23 cellular contexts compared by ENCODE assay signal in genomic region chr12:132508860-132509732, GRCh38. TPM values are rescaled to one million over a fixed set of nuclear protein-coding genes. Genes with fewer than 3 reads are reported as not detected.
A peak's percentile ranks its signal among the peaks of the same experiment; 100 is the strongest.
DNase-seq lines count a peak whose midpoint lies in the region; ATAC-seq, FAIRE-seq and TF ChIP-seq lines count a peak whose summit lies in the region.
"Had no signal": no experiment of that assay in that cellular context is flagged by ENCODE, and none has a peak within 500 bp of the region (broad histone marks: within the 10 kb centered on the region; RNA-seq: fewer than 3 reads in every experiment).

No MANE protein-coding gene starts in this region.

- peaks cover 13% of the 10 kb centered on the region for H3K4me1 ChIP-seq in HEK293 (ENCODE audit: control insufficient read depth, insufficient read depth, low read length)

- peak; percentile 69 for FAIRE-seq in urothelium cell line (lab: Jason Lieb, UNC)
- FAIRE-seq: A204.1, GM12878 had no signal

- H3K27me3 Mint-ChIP-seq in CD4-positive, alpha-beta T cell, result no peaks in the 10 kb centered on the region
- H3K27me3 Mint-ChIP-seq: CD4-positive, CD25-positive, alpha-beta regulatory T cell had no signal

- no peak for TF ChIP-seq CTCF in HEK293 (tag by site-specific recombination; IDR thresholded peaks at IDR 0.05)
- TF ChIP-seq CTCF in CD4-positive, alpha-beta T cell (IDR thresholded peaks at IDR 0.05), result no peak

- ATAC-seq in CD4-positive, alpha-beta T cell (ENCODE audit: poor library complexity), result no peak
- ATAC-seq: GM12878, GM23338, HCT116 had no signal

- H3K4me1 Mint-ChIP-seq in CD4-positive, alpha-beta T cell (ENCODE audit: low read depth), result peaks cover 29% of the 10 kb centered on the region

- DNase-seq in DMS53 (lab: John Stamatoyannopoulos, UW), result peak; percentile 16
- no peak for DNase-seq in DMS53 treated with DMSO at 0.1 percent for 48 hours (lab: John Stamatoyannopoulos, UW; ENCODE audit: unreplicated experiment)
- DNase-seq in myocyte (ENCODE audit: low read depth), result peak; percentile 59
- DNase-seq in urothelium cell line (ENCODE audit: low spot score), result no peak
- no peak for DNase-seq in CD4-positive, alpha-beta T cell
- DNase-seq in NCI-H526 (lab: John Stamatoyannopoulos, UW), result no peak
- no peak for DNase-seq in activated CD8-positive, alpha-beta memory T cell treated with anti-CD3 and anti-CD28 coated beads for 24 hours
- DNase-seq: AML-193; BE2C; CD4-positive, CD25-positive, alpha-beta regulatory T cell; CD8-positive, alpha-beta memory T cell; DMS79; EL; GDM1; H9; HFFc6 had no signal

- no peak overlapping the region for H3K27ac Mint-ChIP-seq in CD4-positive, alpha-beta T cell
- H3K27ac Mint-ChIP-seq: CD4-positive, CD25-positive, alpha-beta regulatory T cell; CD8-positive, alpha-beta memory T cell; GM23338; H9; HFFc6 had no signal

- H3K27ac ChIP-seq in HEK293 (ENCODE audit: extremely low read depth, low read depth, low read length), result no peak overlapping the region
- H3K27ac ChIP-seq in CD4-positive, alpha-beta T cell (ENCODE audit: low read depth, low read length), result no peak overlapping the region
- H3K27ac ChIP-seq: 22Rv1, C4-2B had no signal

- no peaks in the 10 kb centered on the region for H3K27me3 ChIP-seq in CD4-positive, alpha-beta T cell (ENCODE audit: control insufficient read depth, insufficient read depth, low read length)
- H3K27me3 ChIP-seq: BE2C had no signal

- CTCF ChIA-PET in HEK293 (lab: Yijun Ruan, JAX), result interaction anchor here (1.1 kb wide), 1 partner anchor 14 kb away, joined by 3 read pairs; no protein-coding TSS in a partner anchor
- CTCF ChIA-PET in CD4-positive, alpha-beta T cell (lab: Charles Lee), result no interaction called here

- H3K9me3 Mint-ChIP-seq in CD4-positive, alpha-beta T cell, result no peaks in the 10 kb centered on the region
- H3K9me3 Mint-ChIP-seq: CD4-positive, CD25-positive, alpha-beta regulatory T cell; CD8-positive, alpha-beta memory T cell; GM23338; H9; HFFc6 had no signal

- H3K9me3 ChIP-seq in HEK293 (ENCODE audit: control insufficient read depth, insufficient read depth, low read depth, low read length), result no peaks in the 10 kb centered on the region
- H3K9me3 ChIP-seq in CD4-positive, alpha-beta T cell (ENCODE audit: control insufficient read depth, low read length), result no peaks in the 10 kb centered on the region
- H3K9me3 ChIP-seq: BE2C had no signal

- H3K36me3 Mint-ChIP-seq in CD4-positive, alpha-beta T cell (ENCODE audit: low read depth), result peaks cover 22% of the 10 kb centered on the region
- H3K36me3 Mint-ChIP-seq: CD4-positive, CD25-positive, alpha-beta regulatory T cell had no signal

- H3K36me3 ChIP-seq in HEK293 (ENCODE audit: control insufficient read depth in 2 of 2, insufficient read depth in 1 of 2, low read length in 2 of 2), result peaks cover 0 to 19% of the 10 kb centered on the region in 2 experiments; a peak in 1 of 3 replicates

- H3K4me3 ChIP-seq in HEK293 (ENCODE audit: low read depth, low read length), result no peak overlapping the region
- H3K4me3 ChIP-seq: GM12878, GM23338 had no signal

- intact Hi-C loops in CD4-positive, alpha-beta T cell (cut with DNase I, micrococcal nuclease), result no loop called here

- POLR2A ChIA-PET in HEK293 (lab: Yijun Ruan, JAX), result no interaction called here
- POLR2A ChIA-PET in CD4-positive, alpha-beta T cell (lab: Charles Lee), result interaction anchor here (1.0 kb wide), 1 partner anchor 31 kb away, joined by 3 read pairs; no protein-coding TSS in a partner anchor

- no peak overlapping the region for H3K4me3 Mint-ChIP-seq in CD4-positive, alpha-beta T cell
- H3K4me3 Mint-ChIP-seq: CD4-positive, CD25-positive, alpha-beta regulatory T cell; CD8-positive, alpha-beta memory T cell; GM23338; H9; HFFc6 had no signal

TF ChIP-seq in HEK293, 187 proteins besides CTCF, POLR2A, EP300 and RAD21:
- no peak for TF ChIP-seq REST (tag by site-specific recombination; IDR thresholded peaks at IDR 0.05)
- peak; percentile 34; the same call in 1 of the 2 replicates for TF ChIP-seq GLIS2 (tag by site-specific recombination; IDR thresholded peaks at IDR 0.05)

RNA-seq across cellular contexts. Expression of gene FBRSL1, which starts 19.1 kb away (rescaled TPM):
- total RNA-seq in myocyte, result 13.1 and 20.6 TPM in 2 replicates
- 15.1 TPM for polyA plus RNA-seq in myocyte (2012)
- total RNA-seq in CD4-positive, alpha-beta T cell, result 10 to 100 TPM; 75.8 to 80.7 TPM

Comparison
In these comparisons a context has a peak if more than half of its experiments do, and no peak if none do; other contexts are left out.
1. DNase-seq: peak in DMS53 (single experiment) and myocyte (single experiment); none in DMS53 treated with DMSO at 0.1 percent for 48 hours (single experiment), urothelium cell line (single experiment), CD4-positive, alpha-beta T cell (0 of 10), NCI-H526 (0 of 2) and activated CD8-positive, alpha-beta memory T cell treated with anti-CD3 and anti-CD28 coated beads for 24 hours (single experiment).